Comparison of ENCODE assay signal across 14 cellular contexts in the genomic region with DNA sequence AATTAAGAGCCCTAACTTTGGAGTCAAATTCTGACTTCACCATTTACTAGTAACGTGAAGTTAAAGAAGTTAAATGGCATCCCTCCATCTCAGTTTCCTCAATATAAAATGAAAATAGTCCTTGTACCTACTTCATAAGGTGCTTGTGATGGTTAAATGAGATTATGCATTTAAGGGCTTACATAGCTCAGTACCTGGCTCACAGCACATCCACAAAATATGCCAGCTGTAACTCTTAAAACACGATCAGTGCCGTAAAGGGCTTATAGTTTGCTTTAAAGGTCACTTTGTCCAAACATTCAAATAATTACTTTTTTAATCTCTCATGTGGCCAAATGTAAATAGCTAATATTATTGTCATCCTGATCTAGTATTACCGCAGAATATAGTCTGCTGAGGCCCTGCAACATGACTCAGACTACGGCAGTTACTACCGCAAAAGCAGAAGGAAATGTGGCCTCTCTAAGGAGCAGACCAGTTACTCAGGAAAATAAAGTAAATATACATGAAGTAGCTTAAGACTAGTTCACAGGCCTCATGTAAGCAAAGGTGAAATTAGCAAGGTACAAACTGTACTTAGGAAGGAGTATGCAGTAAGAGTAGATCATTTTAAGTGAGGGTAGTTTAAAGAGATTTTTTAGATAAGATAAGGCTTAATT. TPM values are rescaled to one million over a fixed set of nuclear protein-coding genes. Genes with fewer than 3 reads are reported as not detected.
A peak's percentile ranks its signal among the peaks of the same experiment; 100 is the strongest.
DNase-seq lines count a peak whose midpoint lies in the region; ATAC-seq, FAIRE-seq and TF ChIP-seq lines count a peak whose summit lies in the region.
"Had no signal": no experiment of that assay in that cellular context is flagged by ENCODE, and none has a peak within 500 bp of the region (broad histone marks: within the 10 kb centered on the region; RNA-seq: fewer than 3 reads in every experiment).

No MANE protein-coding gene starts in this region.

- ATAC-seq in mucosa of descending colon, result peak; percentile 67
- ATAC-seq in HG02623 (IDR thresholded peaks at IDR 0.05; ENCODE audit: unreplicated experiment), result no peak

- no peaks in the 10 kb centered on the region for H3K27me3 Mint-ChIP-seq in activated naive CD4-positive, alpha-beta T cell treated with anti-CD3 and anti-CD28 coated beads for 36 hours (ENCODE audit: low read depth)
- H3K27me3 Mint-ChIP-seq: activated naive CD8-positive, alpha-beta T cell treated with anti-CD3 and anti-CD28 coated beads, Interleukin-2, amount 10 ng/mL, durations not matched to agents 7 days and 5 days had no signal

- CTCF ChIA-PET in activated naive CD4-positive, alpha-beta T cell treated with anti-CD3 and anti-CD28 coated beads for 36 hours (lab: Charles Lee), result interaction anchor here (0.6 to 9.4 kb wide), 8 partner anchors 10 to 115 kb away, joined by 3 to 137 read pairs (median 5); a partner anchor contains a TSS

- peaks cover 71% of the 10 kb centered on the region for H3K36me3 Mint-ChIP-seq in activated naive CD4-positive, alpha-beta T cell treated with anti-CD3 and anti-CD28 coated beads for 36 hours (ENCODE audit: low read depth)

- H3K4me3 Mint-ChIP-seq in activated naive CD4-positive, alpha-beta T cell treated with anti-CD3 and anti-CD28 coated beads for 36 hours, result no peak overlapping the region
- H3K4me3 Mint-ChIP-seq: activated naive CD8-positive, alpha-beta T cell treated with anti-CD3 and anti-CD28 coated beads, Interleukin-2, amount 10 ng/mL, durations not matched to agents 7 days and 5 days; GM23338 had no signal

- no peak overlapping the region for H3K27ac Mint-ChIP-seq in activated naive CD4-positive, alpha-beta T cell treated with anti-CD3 and anti-CD28 coated beads for 36 hours
- H3K27ac Mint-ChIP-seq: GM23338 had no signal

- H3K4me1 ChIP-seq in mucosa of descending colon (ENCODE audit: low read depth), result peaks cover 2% of the 10 kb centered on the region

- peak; percentile 68 for DNase-seq in CD1c-positive myeloid dendritic cell (ENCODE audit: extremely low spot score)
- DNase-seq in MV-4-11 (lab: John Stamatoyannopoulos, UW), result peak; percentile 87
- DNase-seq in amniotic epithelial cell (ENCODE audit: low read depth), result peak; percentile 69
- no peak for DNase-seq in mucosa of descending colon
- DNase-seq in NCI-H1048 (lab: John Stamatoyannopoulos, UW), result no peak
- DNase-seq in GM19239 (ENCODE audit: insufficient read length, low spot score), result no peak
- no peak for DNase-seq in activated naive CD4-positive, alpha-beta T cell treated with anti-CD3 and anti-CD28 coated beads for 36 hours
- DNase-seq: activated naive CD8-positive, alpha-beta T cell treated with anti-CD3 and anti-CD28 coated beads, Interleukin-2, amount 10 ng/mL, durations not matched to agents 7 days and 5 days; stimulated activated CD4-positive, alpha-beta T cell treated with anti-CD3 and anti-CD28 coated beads, Interleukin-2, amount 100 ng/mL, for 48 hours; stimulated activated naive CD4-positive, alpha-beta T cell had no signal

- H3K4me3 ChIP-seq in mucosa of descending colon, result no peak overlapping the region
- H3K4me3 ChIP-seq: GM23338 had no signal

- intact Hi-C loops in mucosa of descending colon (cut with DNase I, micrococcal nuclease), result no loop called here
- intact Hi-C loops in activated naive CD4-positive, alpha-beta T cell treated with anti-CD3 and anti-CD28 coated beads for 36 hours (cut with micrococcal nuclease), result no loop called here

- H3K9me3 Mint-ChIP-seq in activated naive CD4-positive, alpha-beta T cell treated with anti-CD3 and anti-CD28 coated beads for 36 hours, result no peaks in the 10 kb centered on the region
- H3K9me3 Mint-ChIP-seq: activated naive CD8-positive, alpha-beta T cell treated with anti-CD3 and anti-CD28 coated beads, Interleukin-2, amount 10 ng/mL, durations not matched to agents 7 days and 5 days; GM23338 had no signal

- H3K9me3 ChIP-seq in mucosa of descending colon, result no peaks in the 10 kb centered on the region

- FAIRE-seq in GM19239 (lab: Jason Lieb, UNC), result no peak

- H3K4me1 Mint-ChIP-seq in activated naive CD4-positive, alpha-beta T cell treated with anti-CD3 and anti-CD28 coated beads for 36 hours (ENCODE audit: low read depth), result peaks cover 30% of the 10 kb centered on the region
- H3K4me1 Mint-ChIP-seq: GM23338 had no signal

- H3K36me3 ChIP-seq in mucosa of descending colon (ENCODE audit: low read depth), result no peaks in the 10 kb centered on the region

- TF ChIP-seq CTCF in mucosa of descending colon (IDR thresholded peaks at IDR 0.05), result no peak

RNA-seq across cellular contexts. Expression of a gene that starts 12.9 kb away (rescaled TPM):
- total RNA-seq in mucosa of descending colon, result 10 to 100 TPM; 26.1 to 39.5 (median 33.4) TPM
- 100 to 1,000 TPM; 116 to 124 TPM for total RNA-seq in activated naive CD4-positive, alpha-beta T cell treated with anti-CD3 and anti-CD28 coated beads for 36 hours

RNA-seq across cellular contexts. Expression of a gene that starts 14.8 kb away (rescaled TPM):
- not detected for total RNA-seq in mucosa of descending colon
- not detected for total RNA-seq in activated naive CD4-positive, alpha-beta T cell treated with anti-CD3 and anti-CD28 coated beads for 36 hours
- total RNA-seq: M059J; T-helper 2 cell treated with Interferon-gamma antibody and Interleukin-4, amounts not matched to agents 100 ng/mL and 5 ng/mL, for 36 hours had no signal

RNA-seq across cellular contexts. Expression of a gene that starts 16.3 kb away (rescaled TPM):
- 10 to 100 TPM; 16.2 to 49.4 (median 46.6) TPM for total RNA-seq in mucosa of descending colon
- under 1 TPM; 0.64 to 0.74 TPM for total RNA-seq in activated naive CD4-positive, alpha-beta T cell treated with anti-CD3 and anti-CD28 coated beads for 36 hours

RNA-seq across cellular contexts. Expression of a gene that starts 37.8 kb away (rescaled TPM):
- 100 to 1,000 TPM; 193 to 363 (median 355) TPM for total RNA-seq in mucosa of descending colon
- total RNA-seq in activated naive CD4-positive, alpha-beta T cell treated with anti-CD3 and anti-CD28 coated beads for 36 hours, result 100 to 1,000 TPM; 186 to 187 TPM

Comparison
In these comparisons a context has a peak if more than half of its experiments do, and no peak if none do; other contexts are left out.
1. DNase-seq: peak in CD1c-positive myeloid dendritic cell (single experiment), MV-4-11 (single experiment) and amniotic epithelial cell (single experiment); none in mucosa of descending colon (0 of 3), NCI-H1048 (single experiment), GM19239 (single experiment) and activated naive CD4-positive, alpha-beta T cell treated with anti-CD3 and anti-CD28 coated beads for 36 hours (single experiment).
2. RNA of a gene that starts 16.3 kb away (total RNA-seq): 16.2 to 49.4 TPM in mucosa of descending colon; 0.64 to 0.74 TPM in activated naive CD4-positive, alpha-beta T cell treated with anti-CD3 and anti-CD28 coated beads for 36 hours; every median in the first group is over 4 times any median in the second.